In the genomic region with DNA sequence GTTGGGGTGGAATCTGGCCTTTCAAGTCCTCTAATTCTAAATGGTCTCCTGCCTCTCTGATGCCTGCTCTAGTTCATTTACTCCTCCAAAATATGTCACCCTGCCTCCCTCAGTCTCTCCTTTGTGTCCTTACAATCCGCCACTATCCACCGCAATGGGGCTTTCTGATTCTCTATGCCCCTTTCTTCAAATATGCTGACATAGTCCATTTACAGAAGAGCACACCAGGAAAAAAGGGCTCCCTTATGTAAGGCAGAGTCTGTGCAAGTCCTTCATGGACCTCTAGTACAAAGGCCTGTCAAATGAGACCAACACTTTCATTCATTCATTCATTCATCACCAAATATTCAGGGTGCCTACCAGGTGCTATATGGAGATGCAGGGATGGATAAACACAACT, we compare ENCODE assay signal across 31 cellular contexts.
"Had no signal": no experiment of that assay in that cellular context is flagged by ENCODE, and none has a peak within 500 bp of the region (broad histone marks: within the 10 kb centered on the region; RNA-seq: fewer than 3 reads in every experiment).

No MANE protein-coding gene starts in this region.

- H3K4me3 ChIP-seq: adrenal gland, breast epithelium, cardiac muscle cell, colonic mucosa, esophagus squamous epithelium, gastroesophageal sphincter, heart right ventricle, hepatocyte had no signal

- ATAC-seq: activated CD4-positive, alpha-beta T cell treated with anti-CD3 and anti-CD28 coated beads for 36 hours; activated CD8-positive, alpha-beta memory T cell treated with anti-CD3 and anti-CD28 coated beads, Interleukin-2, amount 10 ng/mL, durations not matched to agents 7 days and 5 days; activated CD8-positive, alpha-beta T cell treated with anti-CD3 and anti-CD28 coated beads, Interleukin-2, amount 10 ng/mL, durations not matched to agents 7 days and 5 days; activated naive CD8-positive, alpha-beta T cell treated with anti-CD3 and anti-CD28 coated beads, Interleukin-2, amount 50 U/mL, for 24 hours; gastroesophageal sphincter; heart right ventricle had no signal

- DNase-seq: activated CD4-positive, alpha-beta memory T cell treated with anti-CD3 and anti-CD28 coated beads for 36 hours; activated CD4-positive, alpha-beta T cell treated with anti-CD3 and anti-CD28 coated beads for 36 hours; activated CD4-positive, alpha-beta T cell treated with anti-CD3 and anti-CD28 coated beads, Interleukin-2, amount 10 ng/mL, durations not matched to agents 24 days and 14 days; activated CD4-positive, CD25-positive, alpha-beta regulatory T cell; activated CD4-positive, CD25-positive, alpha-beta regulatory T cell treated with anti-CD3 and anti-CD28 coated beads, Interleukin-2, amount 50 U/mL, for 72 hours; activated CD8-positive, alpha-beta memory T cell treated with anti-CD3 and anti-CD28 coated beads, Interleukin-2, amount 10 ng/mL, durations not matched to agents 7 days and 5 days; activated CD8-positive, alpha-beta memory T cell treated with anti-CD3 and anti-CD28 coated beads, Interleukin-2, amount 50 U/mL, for 4 hours; activated CD8-positive, alpha-beta T cell treated with anti-CD3 and anti-CD28 coated beads, Interleukin-2, amount 10 ng/mL, durations not matched to agents 7 days and 5 days; activated effector memory CD4-positive, alpha-beta T cell treated with anti-CD3 and anti-CD28 coated beads, Interleukin-2, amount 50 U/mL, for 16 hours; activated naive CD4-positive, alpha-beta T cell treated with anti-CD3 and anti-CD28 coated beads for 36 hours; activated naive CD8-positive, alpha-beta T cell treated with anti-CD3 and anti-CD28 coated beads for 36 hours; activated naive CD8-positive, alpha-beta T cell treated with anti-CD3 and anti-CD28 coated beads, Interleukin-2, amount 50 U/mL, for 24 hours; activated T-cell treated with anti-CD3 and anti-CD28 coated beads, Interleukin-2, amount 50 U/mL, for 1 hour; activated T-cell treated with anti-CD3 and anti-CD28 coated beads, Interleukin-2, amount 50 U/mL, for 48 hours; adrenal gland; amygdala; aorta; central memory CD4-positive, alpha-beta T cell; cerebellar nuclear complex; colonic mucosa; effector CD8-positive, alpha-beta T cell; esophagus squamous epithelium; foreskin melanocyte; heart right ventricle had no signal

- H3K9me3 ChIP-seq: adrenal gland, breast epithelium, colonic mucosa, esophagus squamous epithelium, gastroesophageal sphincter, heart right ventricle had no signal

- H3K36me3 ChIP-seq: adrenal gland, breast epithelium, cardiac muscle cell, colonic mucosa, esophagus squamous epithelium, gastroesophageal sphincter, heart right ventricle had no signal

- H3K27ac ChIP-seq: adrenal gland, breast epithelium, cardiac muscle cell, colonic mucosa, epithelial cell of prostate, esophagus squamous epithelium, gastroesophageal sphincter, heart right ventricle, hepatocyte had no signal

- H3K4me2 ChIP-seq: hepatocyte had no signal

- H3K79me2 ChIP-seq: hepatocyte had no signal

- H3K4me1 ChIP-seq: adrenal gland, breast epithelium, colonic mucosa had no signal

- H2AFZ ChIP-seq: hepatocyte had no signal

- FAIRE-seq: endometrium, endothelial cell of umbilical vein had no signal
